ENCODE assay signal across 25 cellular contexts in the genomic region with DNA sequence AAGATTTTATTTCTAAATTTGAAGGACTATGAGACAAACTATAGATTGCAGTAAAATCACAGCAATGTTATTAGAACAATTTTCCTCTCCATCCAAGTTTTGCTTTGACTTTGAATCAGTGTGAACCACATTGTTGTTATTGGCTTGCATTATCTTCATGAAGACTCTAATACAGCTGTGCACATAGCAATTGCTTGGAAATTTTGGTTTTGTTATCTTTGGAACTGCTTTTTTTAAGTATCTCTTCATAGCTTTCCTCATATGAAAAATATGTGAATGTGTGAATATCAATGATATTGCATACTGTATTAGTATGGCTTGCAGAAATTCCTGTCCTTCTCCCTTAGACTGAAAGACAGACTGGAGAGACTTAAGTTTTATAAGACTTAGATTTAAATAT.
"Had no signal": no experiment of that assay in that cellular context is flagged by ENCODE, and none has a peak within 500 bp of the region (broad histone marks: within the 10 kb centered on the region; RNA-seq: fewer than 3 reads in every experiment).

No MANE protein-coding gene starts in this region.

- H3K36me3 ChIP-seq: esophagus squamous epithelium, heart right ventricle, left lung, lower lobe of right lung, spleen, transverse colon had no signal

- ATAC-seq: body of pancreas, foreskin keratinocyte, left lung, lower lobe of right lung, natural killer cell, right cardiac atrium had no signal

- DNase-seq: activated CD4-positive, alpha-beta T cell treated with anti-CD3 and anti-CD28 coated beads for 48 hours; activated CD4-positive, alpha-beta T cell treated with anti-CD3 and anti-CD28 coated beads, Interleukin-2, amount 50 U/mL, for 48 hours; activated CD8-positive, alpha-beta memory T cell treated with anti-CD3 and anti-CD28 coated beads, Interleukin-2, amount 50 U/mL, for 4 hours; activated effector memory CD4-positive, alpha-beta T cell treated with anti-CD3 and anti-CD28 coated beads, Interleukin-2, amount 50 U/mL, for 16 hours; activated naive CD4-positive, alpha-beta T cell treated with anti-CD3 and anti-CD28 coated beads for 36 hours; activated naive CD8-positive, alpha-beta T cell treated with anti-CD3 and anti-CD28 coated beads for 36 hours; activated T-cell treated with anti-CD3 and anti-CD28 coated beads, Interleukin-2, amount 50 U/mL, for 1 hour; body of pancreas; esophagus squamous epithelium; foreskin keratinocyte; heart right ventricle; lower lobe of right lung; mesendoderm; natural killer cell; posterior cingulate gyrus; right cardiac atrium; spleen; stimulated activated naive CD4-positive, alpha-beta T cell; testis; transverse colon had no signal

- H3K4me1 ChIP-seq: body of pancreas, esophagus squamous epithelium, foreskin keratinocyte, heart right ventricle, left lung, lower lobe of right lung, spleen, testis, transverse colon had no signal

- H3K4me3 ChIP-seq: body of pancreas, esophagus squamous epithelium, heart right ventricle, left lung, lower lobe of right lung, spleen, testis, transverse colon had no signal

- H3K27me3 ChIP-seq: body of pancreas, esophagus squamous epithelium, foreskin keratinocyte, heart right ventricle, left lung, spleen, testis, transverse colon had no signal

- H3K27ac ChIP-seq: body of pancreas, epithelial cell of prostate, esophagus squamous epithelium, foreskin keratinocyte, heart right ventricle, left lung, lower lobe of right lung, spleen, testis, transverse colon, VCaP had no signal

- H3K9me3 ChIP-seq: body of pancreas, testis, transverse colon had no signal

- FAIRE-seq: endometrium, urothelium cell line had no signal
